ENCODE assay signal across 29 cellular contexts in genomic region chr21:41379901-41380300, GRCh38.
"Had no signal": no experiment of that assay in that cellular context is flagged by ENCODE, and none has a peak within 500 bp of the region (broad histone marks: within the 10 kb centered on the region; RNA-seq: fewer than 3 reads in every experiment).

No MANE protein-coding gene starts in this region.

- H2AFZ ChIP-seq: neural progenitor cell had no signal

- DNase-seq: hypothalamus; immature natural killer cell; kidney; left colon; mesendoderm; naive B cell; natural killer cell; nephron progenitor cell; ovary; right lobe of liver; stimulated activated CD4-positive, alpha-beta T cell treated with anti-CD3 and anti-CD28 coated beads, Interleukin-1b, Interleukin-23, amount 100 ng/mL, for 48 hours; stimulated activated CD4-positive, alpha-beta T cell treated with anti-CD3 and anti-CD28 coated beads, Interleukin-2, amount 100 ng/mL, for 48 hours; stimulated activated CD4-positive, alpha-beta T cell treated with anti-CD3 and anti-CD28 coated beads, Interleukin-4, amount 100 ng/mL, for 4 hours; stimulated activated CD8-positive, alpha-beta memory T cell treated with anti-CD3 and anti-CD28 coated beads, Interleukin-4, amount 100 ng/mL, for 48 hours; stimulated activated naive B cell treated with anti-CD40 and anti-IgM and Interleukin-4, amounts not matched to agents 10 μg/mL and 1 μg/mL and 100 μg/mL, for 72 hours; stimulated activated naive CD8-positive, alpha-beta T cell treated with anti-CD3 and anti-CD28 coated beads, Interleukin-15, Interleukin-2, amounts not matched to agents 100 U/mL and 50 U/mL, for 24 hours; stomach; testis; thyroid gland; transverse colon; upper lobe of left lung had no signal

- H3K4me3 ChIP-seq: left lung, lung, neural progenitor cell, ovary, right atrium auricular region, right lobe of liver, smooth muscle cell, stomach, testis, thyroid gland, transverse colon, upper lobe of left lung, vagina had no signal

- H3K36me3 Mint-ChIP-seq: mesothelial cell of epicardium, natural killer cell had no signal

- H3K9me3 ChIP-seq: ovary, right atrium auricular region, right lobe of liver, stomach, testis, thyroid gland, transverse colon, upper lobe of left lung, vagina had no signal

- H3K9me3 Mint-ChIP-seq: immature natural killer cell; mesothelial cell of epicardium; natural killer cell; stimulated activated naive B cell treated with anti-CD40 and anti-IgM and Interleukin-4, amounts not matched to agents 10 μg/mL and 1 μg/mL and 100 μg/mL, for 72 hours had no signal

- ATAC-seq: left colon; left lung; natural killer cell; right lobe of liver; stimulated activated naive B cell treated with anti-CD40 and anti-IgM and Interleukin-4, amounts not matched to agents 10 μg/mL and 1 μg/mL and 100 μg/mL, for 72 hours; stimulated activated naive CD8-positive, alpha-beta T cell treated with anti-CD3 and anti-CD28 coated beads, Interleukin-15, Interleukin-2, amounts not matched to agents 100 U/mL and 50 U/mL, for 24 hours had no signal

- H3K27ac ChIP-seq: left lung, neural progenitor cell, ovary, right atrium auricular region, right lobe of liver, stomach, testis, thyroid gland, transverse colon, upper lobe of left lung, vagina had no signal

- H3K4me3 Mint-ChIP-seq: immature natural killer cell; mesothelial cell of epicardium; natural killer cell; nephron progenitor cell; neural progenitor cell; stimulated activated naive B cell treated with anti-CD40 and anti-IgM and Interleukin-4, amounts not matched to agents 10 μg/mL and 1 μg/mL and 100 μg/mL, for 72 hours had no signal

- H3K27me3 ChIP-seq: left lung, neural progenitor cell, ovary, right atrium auricular region, right lobe of liver, stomach, testis, thyroid gland, transverse colon, upper lobe of left lung, vagina had no signal

- H3K27me3 Mint-ChIP-seq: naive B cell; stimulated activated naive B cell treated with anti-CD40 and anti-IgM and Interleukin-4, amounts not matched to agents 10 μg/mL and 1 μg/mL and 100 μg/mL, for 72 hours had no signal

- H3K36me3 ChIP-seq: neural progenitor cell, ovary, right lobe of liver, thyroid gland, transverse colon had no signal

- H3K4me1 ChIP-seq: left lung, neural progenitor cell, right atrium auricular region, right lobe of liver, stomach, testis, thyroid gland, transverse colon, upper lobe of left lung, vagina had no signal

- H3K4me2 ChIP-seq: neural progenitor cell, smooth muscle cell had no signal

- H3K9ac ChIP-seq: neural progenitor cell had no signal

- H3K27ac Mint-ChIP-seq: immature natural killer cell; mesothelial cell of epicardium; natural killer cell; nephron progenitor cell; neural progenitor cell; progenitor cell of endocrine pancreas; stimulated activated naive B cell treated with anti-CD40 and anti-IgM and Interleukin-4, amounts not matched to agents 10 μg/mL and 1 μg/mL and 100 μg/mL, for 72 hours had no signal

- H3K4me1 Mint-ChIP-seq: mesothelial cell of epicardium, nephron progenitor cell, neural progenitor cell had no signal
